8 cellular contexts compared by ENCODE assay signal in genomic region chr16:30406911-30407793, GRCh38. TPM values are rescaled to one million over a fixed set of nuclear protein-coding genes. Genes with fewer than 3 reads are reported as not detected.
DNase-seq lines count a peak whose midpoint lies in the region; TF ChIP-seq lines count a peak whose summit lies in the region.

ZNF771 (plus strand) TSS chr16:30407606; CDS start chr16:30408054, 448 bp downstream.

- H3K27me3 Mint-ChIP-seq in activated naive CD4-positive, alpha-beta T cell treated with anti-CD3 and anti-CD28 coated beads for 36 hours (ENCODE audit: low read depth) = no peaks in the 10 kb centered on the region

- H3K27me3 ChIP-seq in GM23248 (replicated peaks; ENCODE audit: insufficient read depth) = no peaks in the 10 kb centered on the region
- no peaks in the 10 kb centered on the region for H3K27me3 ChIP-seq in SJSA1 (replicated peaks)

- TF ChIP-seq CTCF in LNCaP clone FGC (IDR thresholded peaks at IDR 0.05; ENCODE audit: control insufficient read depth, extremely low read depth, insufficient read depth) = no peak

- H3K4me1 Mint-ChIP-seq in activated naive CD4-positive, alpha-beta T cell treated with anti-CD3 and anti-CD28 coated beads for 36 hours (ENCODE audit: low read depth) = peaks cover 31% of the 10 kb centered on the region

- H3K36me3 Mint-ChIP-seq in activated naive CD4-positive, alpha-beta T cell treated with anti-CD3 and anti-CD28 coated beads for 36 hours (ENCODE audit: low read depth) = peaks cover 8% of the 10 kb centered on the region

- H3K9me3 Mint-ChIP-seq in activated naive CD4-positive, alpha-beta T cell treated with anti-CD3 and anti-CD28 coated beads for 36 hours = no peaks in the 10 kb centered on the region

- H3K27ac Mint-ChIP-seq in activated naive CD4-positive, alpha-beta T cell treated with anti-CD3 and anti-CD28 coated beads for 36 hours = peak within 1 kb of the TSS; percentile 93

- CTCF ChIA-PET in activated naive CD4-positive, alpha-beta T cell treated with anti-CD3 and anti-CD28 coated beads for 36 hours (lab: Charles Lee) = interaction anchor here (0.5 to 4.6 kb wide), 9 partner anchors 9 to 221 kb away, joined by 3 to 27 read pairs (median 8); partner anchors contain the start of genes DCTPP1, SEPTIN1 and ZNF48

- in situ Hi-C loops in GM23248 (cut with MboI) = loop anchor here (25.0 kb wide), 1 partner anchor 295 kb away; the partner anchor contains the start of genes GDPD3 and MAPK3

- H3K9me3 ChIP-seq in GM23248 (ENCODE audit: low read depth) = no peaks in the 10 kb centered on the region
- H3K9me3 ChIP-seq in SJSA1 (replicated peaks) = no peaks in the 10 kb centered on the region

- H3K9ac ChIP-seq in GM23248 = peak within 1 kb of the TSS; percentile 89

- WGBS in GM23248 (ENCODE audit: low coverage in 1 of 2, low lambda C conversion rate in 2 of 2, missing lambda C conversion rate in 2 of 2), 2 experiments = 1 to 2% methylated on average over 43 to 56 of the region's 74 CpGs

- H3K36me3 ChIP-seq in GM23248 (ENCODE audit: low read depth) (no peaks in the 10 kb centered on the region), SJSA1 (peaks cover 24% of the 10 kb centered on the region)

- peaks cover 22% of the 10 kb centered on the region for H3K4me1 ChIP-seq in GM23248 (ENCODE audit: insufficient read depth)
- peaks cover 19% of the 10 kb centered on the region for H3K4me1 ChIP-seq in SJSA1 (replicated peaks)

- DNase-seq in ELR (ENCODE audit: low read depth) (peak; percentile 85), GM23248 (peak; percentile 94), LNCaP clone FGC (ENCODE audit: low read depth) (peak; percentile 58), SJSA1 (ENCODE audit: low read depth in 1 of 2, low spot score in 2 of 2) (peak; percentile 93 to 96), germinal center (ENCODE audit: low spot score) (peak; percentile 90), occipital lobe (lab: John Stamatoyannopoulos, UW) (peak; percentile 92), superior temporal gyrus (ENCODE audit: extremely low spot score) (peak; percentile 92)
- DNase-seq in activated naive CD4-positive, alpha-beta T cell treated with anti-CD3 and anti-CD28 coated beads for 36 hours = peak; percentile 91

- H3F3A ChIP-seq in GM23248 (ENCODE audit: insufficient read depth) = peaks cover 13% of the 10 kb centered on the region

- H3K79me2 ChIP-seq in GM23248 (ENCODE audit: insufficient read depth) = peaks cover 29% of the 10 kb centered on the region

- peak within 1 kb of the TSS; percentile 98 for H3K4me3 Mint-ChIP-seq in activated naive CD4-positive, alpha-beta T cell treated with anti-CD3 and anti-CD28 coated beads for 36 hours

- peak within 1 kb of the TSS; percentile 79 for H3K27ac ChIP-seq in GM23248
- peak within 1 kb of the TSS; percentile 67 for H3K27ac ChIP-seq in SJSA1

- no peaks in the 10 kb centered on the region for H3K9me2 ChIP-seq in GM23248 (ENCODE audit: insufficient read depth)

- peak within 1 kb of the TSS; percentile 79 for H3K4me2 ChIP-seq in GM23248 (ENCODE audit: unreplicated experiment)

- H4K20me1 ChIP-seq in GM23248 (ENCODE audit: insufficient read depth) = no peaks in the 10 kb centered on the region

- H2AFZ ChIP-seq in GM23248 = peak within 1 kb of the TSS; percentile 89

- H3K4me3 ChIP-seq in GM23248 = peak within 1 kb of the TSS; percentile 78
- H3K4me3 ChIP-seq in LNCaP clone FGC (ENCODE audit: low read depth, low read length) = peak within 1 kb of the TSS; percentile 82
- H3K4me3 ChIP-seq in SJSA1 = peak within 1 kb of the TSS; percentile 72

- intact Hi-C loops in activated naive CD4-positive, alpha-beta T cell treated with anti-CD3 and anti-CD28 coated beads for 36 hours (cut with micrococcal nuclease) = loop anchor here (1.0 to 2.0 kb wide), 5 partner anchors 25 to 342 kb away; partner anchors contain the start of genes ALDOA, SEPTIN1 and TBC1D10B

RNA-seq across cellular contexts. Expression of gene ZNF771, which starts in this region (rescaled TPM):
- 17.6 and 33.1 TPM in 2 replicates for total RNA-seq in GM23248 (2014; rRNA removed; shearing (Covaris generic))
- polyA plus RNA-seq in GM23248 (2016; fragmentation: Nextera tagmentation; extraction: Ambion mirVana) = 20.1 and 21.1 TPM in 2 replicates
- total RNA-seq in SJSA1 (2014; rRNA removed; shearing (Covaris generic)) = 27.0 and 51.8 TPM in 2 replicates
- 1 to 10 TPM; 3.4 to 4.7 TPM for total RNA-seq in activated naive CD4-positive, alpha-beta T cell treated with anti-CD3 and anti-CD28 coated beads for 36 hours
- total RNA-seq in occipital lobe = 6.9 TPM

Comparison
In these comparisons a context has a peak if more than half of its experiments do, and no peak if none do; other contexts are left out.
1. Peak in every context shown above with its lines: DNase-seq, H3K4me3 ChIP-seq and H3K27ac ChIP-seq.